ENCODE assay signal across 15 cellular contexts in the genomic region with DNA sequence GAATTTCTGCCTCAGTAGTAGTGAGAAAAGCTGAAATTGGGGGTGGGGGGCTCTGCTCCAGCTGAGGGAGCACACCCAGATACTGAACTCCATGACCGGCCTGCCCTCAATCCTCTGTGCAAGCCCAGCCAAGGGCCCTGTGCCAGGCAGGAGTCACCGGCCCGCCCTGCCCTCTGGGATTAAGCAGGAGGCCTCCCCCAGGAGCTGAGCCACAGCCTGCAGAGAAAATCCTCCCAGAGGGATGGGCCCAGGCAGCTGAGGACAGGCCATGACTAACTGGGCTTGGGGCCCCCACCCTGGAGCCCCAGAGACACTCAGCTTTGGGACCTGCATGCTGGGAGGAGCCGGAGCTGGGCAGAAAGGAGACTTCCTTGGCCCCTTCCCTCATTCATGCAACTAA. TPM values are rescaled to one million over a fixed set of nuclear protein-coding genes. Genes with fewer than 3 reads are reported as not detected.
DNase-seq lines count a peak whose midpoint lies in the region; FAIRE-seq and TF ChIP-seq lines count a peak whose summit lies in the region.
"Had no signal": no experiment of that assay in that cellular context is flagged by ENCODE, and none has a peak within 500 bp of the region (broad histone marks: within the 10 kb centered on the region; RNA-seq: fewer than 3 reads in every experiment).

No MANE protein-coding gene starts in this region.

- TF ChIP-seq POLR2A in ovary (IDR thresholded peaks at IDR 0.05), result no peak

- H3K4me1 ChIP-seq in ovary (ENCODE audit: insufficient read depth), result peaks cover 15% of the 10 kb centered on the region
- H3K4me1 ChIP-seq: BE2C had no signal

- DNase-seq in AG20443 (ENCODE audit: low spot score) (peak; percentile 85), RCC 7860 (ENCODE audit: low spot score) (peak; percentile 52), fibroblast of mammary gland (ENCODE audit: low read depth) (peak; percentile 42), ovary (peak in 4 of 5 donors; percentile 54 to 74 (median 63)), D721Med (ENCODE audit: insufficient read length, low spot score) (no peak), NCI-H1105 (lab: John Stamatoyannopoulos, UW) (no peak), DMS79 treated with DMSO at 0.1 percent for 48 hours (lab: John Stamatoyannopoulos, UW) (no peak), NCI-H1048 (lab: John Stamatoyannopoulos, UW) (no peak)
- DNase-seq: activated CD4-positive, alpha-beta T cell treated with anti-CD3 and anti-CD28 coated beads for 48 hours; activated gamma-delta T cell; BE2C; GOT3; Kasumi-1; NCI-H2227 treated with DMSO at 0.1 percent for 48 hours; stimulated activated CD4-positive, alpha-beta T cell treated with anti-CD3 and anti-CD28 coated beads, Interleukin-12 subunit alpha, Interleukin-12 subunit beta, amount 100 ng/mL, for 4 hours had no signal

- FAIRE-seq in RCC 7860 (lab: Jason Lieb, UNC) (no peak), D721Med (lab: Jason Lieb, UNC) (no peak)

- H3K4me3 ChIP-seq in fibroblast of mammary gland (ENCODE audit: control insufficient read depth, low read depth, low read length) (no peak overlapping the region), ovary (no peak overlapping the region)

- no peak for TF ChIP-seq EP300 in ovary (IDR thresholded peaks at IDR 0.05)

- no peaks in the 10 kb centered on the region for H3K9me3 ChIP-seq in ovary
- H3K9me3 ChIP-seq: BE2C had no signal

- intact Hi-C loops in ovary (cut with DNase I), result no loop called here

- H3K36me3 ChIP-seq in ovary, result no peaks in the 10 kb centered on the region
- H3K36me3 ChIP-seq: BE2C had no signal

- WGBS in ovary, 3 donors, result 41 to 50% (median 48%) methylated on average over 4 of the region's 4 CpGs

- no peak for TF ChIP-seq CTCF in fibroblast of mammary gland (conservative IDR thresholded peaks at IDR 0.05; ENCODE audit: control insufficient read depth, insufficient read depth, low read depth, low read length)
- TF ChIP-seq CTCF in ovary (IDR thresholded peaks at IDR 0.05), result no peak
- TF ChIP-seq CTCF in D721Med (IDR thresholded peaks at IDR 0.05; ENCODE audit: insufficient read depth, missing control alignments), result no peak

- H3K27me3 ChIP-seq in ovary, result no peaks in the 10 kb centered on the region

- H3K27ac ChIP-seq in ovary, result no peak overlapping the region

RNA-seq across cellular contexts. Expression of a gene that starts 48.8 kb away (rescaled TPM):
- 10 to 100 TPM; 10.6 to 33.5 (median 13.9) TPM for total RNA-seq in ovary
- 1 to 10 TPM; 6.7 to 7.7 TPM for polyA plus RNA-seq in ovary

Comparison
In these comparisons a context has a peak if more than half of its experiments do, and no peak if none do; other contexts are left out.
1. DNase-seq: peak in AG20443 (single experiment), RCC 7860 (single experiment), fibroblast of mammary gland (single experiment) and ovary (4 of 5); none in D721Med (single experiment), NCI-H1105 (single experiment), DMS79 treated with DMSO at 0.1 percent for 48 hours (single experiment) and NCI-H1048 (single experiment).